15 cellular contexts compared by ENCODE assay signal in the genomic region with DNA sequence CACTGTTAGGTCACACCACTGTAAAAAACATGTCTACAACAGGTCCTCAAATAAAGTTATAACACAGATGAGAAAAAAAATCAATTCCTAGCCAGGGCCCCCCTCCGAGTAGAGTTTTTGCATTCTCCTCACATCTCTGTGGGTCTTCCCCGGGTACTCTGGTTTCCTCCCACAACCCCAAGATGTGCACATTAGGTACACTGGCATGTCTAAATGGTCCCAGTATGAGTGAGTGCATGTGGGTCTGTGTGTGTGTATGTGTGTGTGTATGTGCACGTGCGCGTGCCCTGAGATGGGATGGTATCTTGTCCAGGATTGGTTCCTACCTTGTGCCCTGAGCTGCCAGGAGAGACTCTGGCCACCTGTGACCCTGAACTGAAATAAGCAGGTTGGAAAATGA.
"Had no signal": no experiment of that assay in that cellular context is flagged by ENCODE, and none has a peak within 500 bp of the region (broad histone marks: within the 10 kb centered on the region; RNA-seq: fewer than 3 reads in every experiment).

No MANE protein-coding gene starts in this region.

- H3K27me3 ChIP-seq: dorsolateral prefrontal cortex, sigmoid colon, SJSA1 had no signal

- H3K27ac Mint-ChIP-seq: brain; endodermal cell; memory B cell; naive B cell; stimulated activated naive B cell treated with anti-CD40 and anti-IgM and Interleukin-4, amounts not matched to agents 10 μg/mL and 1 μg/mL and 100 μg/mL, for 72 hours; T-helper 17 cell had no signal

- ATAC-seq: mucosa of descending colon; stimulated activated naive B cell treated with anti-CD40 and anti-IgM and Interleukin-4, amounts not matched to agents 10 μg/mL and 1 μg/mL and 100 μg/mL, for 72 hours; T-helper 17 cell had no signal

- H3K9me3 Mint-ChIP-seq: brain; endodermal cell; memory B cell; naive B cell; stimulated activated naive B cell treated with anti-CD40 and anti-IgM and Interleukin-4, amounts not matched to agents 10 μg/mL and 1 μg/mL and 100 μg/mL, for 72 hours had no signal

- H3K9me3 ChIP-seq: mucosa of descending colon, sigmoid colon, SJSA1 had no signal

- H3K4me3 Mint-ChIP-seq: endodermal cell; memory B cell; stimulated activated naive B cell treated with anti-CD40 and anti-IgM and Interleukin-4, amounts not matched to agents 10 μg/mL and 1 μg/mL and 100 μg/mL, for 72 hours; T-helper 17 cell had no signal

- DNase-seq: activated gamma-delta T cell treated with Interleukin-2 at 50 U/mL for 16 hours; anterior cingulate cortex; caudate nucleus; dorsolateral prefrontal cortex; endodermal cell; foreskin fibroblast; mucosa of descending colon; naive B cell; sigmoid colon; stimulated activated CD4-positive, alpha-beta T cell treated with anti-CD3 and anti-CD28 coated beads, Interleukin-4, amount 100 ng/mL, for 4 hours; stimulated activated naive B cell treated with anti-CD40 and anti-IgM and Interleukin-4, amounts not matched to agents 10 μg/mL and 1 μg/mL and 100 μg/mL, for 72 hours; T-helper 17 cell had no signal

- H3K27me3 Mint-ChIP-seq: memory B cell; naive B cell; stimulated activated naive B cell treated with anti-CD40 and anti-IgM and Interleukin-4, amounts not matched to agents 10 μg/mL and 1 μg/mL and 100 μg/mL, for 72 hours; T-helper 17 cell had no signal

- H3K36me3 Mint-ChIP-seq: naive B cell had no signal

- H3K4me3 ChIP-seq: dorsolateral prefrontal cortex, mucosa of descending colon, sigmoid colon, SJSA1 had no signal
